In the genomic region with DNA sequence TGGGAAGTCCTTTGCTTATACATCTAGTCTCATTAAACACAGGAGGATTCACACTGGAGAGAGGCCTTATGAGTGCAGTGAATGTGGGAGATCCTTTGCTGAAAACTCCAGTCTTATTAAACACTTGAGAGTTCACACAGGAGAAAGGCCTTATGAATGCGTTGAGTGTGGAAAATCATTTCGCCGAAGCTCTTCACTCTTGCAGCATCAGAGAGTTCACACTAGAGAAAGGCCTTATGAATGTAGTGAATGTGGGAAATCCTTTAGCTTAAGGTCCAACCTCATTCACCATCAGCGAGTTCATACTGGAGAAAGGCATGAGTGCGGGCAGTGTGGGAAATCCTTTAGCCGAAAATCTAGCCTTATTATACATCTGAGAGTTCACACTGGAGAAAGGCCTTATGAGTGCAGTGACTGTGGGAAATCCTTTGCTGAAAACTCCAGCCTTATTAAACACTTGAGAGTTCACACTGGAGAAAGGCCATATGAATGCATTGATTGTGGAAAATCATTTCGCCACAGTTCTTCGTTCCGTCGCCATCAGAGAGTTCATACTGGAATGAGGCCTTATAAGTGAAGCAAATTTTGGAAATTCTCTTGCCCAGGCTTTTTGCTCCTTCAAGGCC, we compare ENCODE assay signal across 1 cellular context.
TF ChIP-seq lines count a peak whose summit lies in the region.

No MANE protein-coding gene starts in this region.

TF ChIP-seq in GM23338, 12 proteins besides CTCF, POLR2A, EP300 and RAD21 (continued from another document):
- TF ChIP-seq, protein P1, sequence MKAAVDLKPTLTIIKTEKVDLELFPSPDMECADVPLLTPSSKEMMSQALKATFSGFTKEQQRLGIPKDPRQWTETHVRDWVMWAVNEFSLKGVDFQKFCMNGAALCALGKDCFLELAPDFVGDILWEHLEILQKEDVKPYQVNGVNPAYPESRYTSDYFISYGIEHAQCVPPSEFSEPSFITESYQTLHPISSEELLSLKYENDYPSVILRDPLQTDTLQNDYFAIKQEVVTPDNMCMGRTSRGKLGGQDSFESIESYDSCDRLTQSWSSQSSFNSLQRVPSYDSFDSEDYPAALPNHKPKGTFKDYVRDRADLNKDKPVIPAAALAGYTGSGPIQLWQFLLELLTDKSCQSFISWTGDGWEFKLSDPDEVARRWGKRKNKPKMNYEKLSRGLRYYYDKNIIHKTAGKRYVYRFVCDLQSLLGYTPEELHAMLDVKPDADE (IDR thresholded peaks at IDR 0.05), result no peak
- TF ChIP-seq, protein P2, sequence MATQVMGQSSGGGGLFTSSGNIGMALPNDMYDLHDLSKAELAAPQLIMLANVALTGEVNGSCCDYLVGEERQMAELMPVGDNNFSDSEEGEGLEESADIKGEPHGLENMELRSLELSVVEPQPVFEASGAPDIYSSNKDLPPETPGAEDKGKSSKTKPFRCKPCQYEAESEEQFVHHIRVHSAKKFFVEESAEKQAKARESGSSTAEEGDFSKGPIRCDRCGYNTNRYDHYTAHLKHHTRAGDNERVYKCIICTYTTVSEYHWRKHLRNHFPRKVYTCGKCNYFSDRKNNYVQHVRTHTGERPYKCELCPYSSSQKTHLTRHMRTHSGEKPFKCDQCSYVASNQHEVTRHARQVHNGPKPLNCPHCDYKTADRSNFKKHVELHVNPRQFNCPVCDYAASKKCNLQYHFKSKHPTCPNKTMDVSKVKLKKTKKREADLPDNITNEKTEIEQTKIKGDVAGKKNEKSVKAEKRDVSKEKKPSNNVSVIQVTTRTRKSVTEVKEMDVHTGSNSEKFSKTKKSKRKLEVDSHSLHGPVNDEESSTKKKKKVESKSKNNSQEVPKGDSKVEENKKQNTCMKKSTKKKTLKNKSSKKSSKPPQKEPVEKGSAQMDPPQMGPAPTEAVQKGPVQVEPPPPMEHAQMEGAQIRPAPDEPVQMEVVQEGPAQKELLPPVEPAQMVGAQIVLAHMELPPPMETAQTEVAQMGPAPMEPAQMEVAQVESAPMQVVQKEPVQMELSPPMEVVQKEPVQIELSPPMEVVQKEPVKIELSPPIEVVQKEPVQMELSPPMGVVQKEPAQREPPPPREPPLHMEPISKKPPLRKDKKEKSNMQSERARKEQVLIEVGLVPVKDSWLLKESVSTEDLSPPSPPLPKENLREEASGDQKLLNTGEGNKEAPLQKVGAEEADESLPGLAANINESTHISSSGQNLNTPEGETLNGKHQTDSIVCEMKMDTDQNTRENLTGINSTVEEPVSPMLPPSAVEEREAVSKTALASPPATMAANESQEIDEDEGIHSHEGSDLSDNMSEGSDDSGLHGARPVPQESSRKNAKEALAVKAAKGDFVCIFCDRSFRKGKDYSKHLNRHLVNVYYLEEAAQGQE (IDR thresholded peaks at IDR 0.05; ENCODE audit: unreplicated experiment), result no peak
- no peak for TF ChIP-seq POLR2AphosphoS5 (IDR thresholded peaks at IDR 0.05; ENCODE audit: low read depth)
- no peak for TF ChIP-seq EZH2 (IDR thresholded peaks at IDR 0.05; ENCODE audit: low read depth, unreplicated experiment)
